8 cellular contexts compared by ENCODE assay signal in genomic region chr4:7630559-7631287, GRCh38.
DNase-seq lines count a peak whose midpoint lies in the region; ATAC-seq and TF ChIP-seq lines count a peak whose summit lies in the region.

No MANE protein-coding gene starts in this region.

- H3K36me3 Mint-ChIP-seq in T-helper 2 cell treated with Interferon-gamma antibody and Interleukin-4, amounts not matched to agents 5 μg/mL and 100 μg/mL, for 36 hours (ENCODE audit: low read depth), result no peaks in the 10 kb centered on the region

- H3K4me1 Mint-ChIP-seq in T-helper 2 cell treated with Interferon-gamma antibody and Interleukin-4, amounts not matched to agents 5 μg/mL and 100 μg/mL, for 36 hours (ENCODE audit: low read depth), result no peaks in the 10 kb centered on the region

- peak; percentile 80 for DNase-seq in H4 (ENCODE audit: low spot score)
- peak; percentile 78 to 88 (median 81) for DNase-seq in heart left ventricle
- DNase-seq in T-helper 2 cell treated with Interferon-gamma antibody and Interleukin-4, amounts not matched to agents 5 μg/mL and 100 μg/mL, for 36 hours (ENCODE audit: low spot score), result no peak
- no peak for DNase-seq in activated CD8-positive, alpha-beta memory T cell treated with anti-CD3 and anti-CD28 coated beads, Interleukin-2, amount 50 U/mL, for 4 hours
- no peak for DNase-seq in suprapubic skin (ENCODE audit: low spot score in 2 of 2)

- 8 to 19% (median 18%) methylated on average over 16 to 18 of the region's 18 CpGs for WGBS in heart left ventricle, 4 donors
- 29% methylated on average over 14 of the region's 18 CpGs for WGBS in suprapubic skin

- ATAC-seq in SK-N-SH treated with all-trans-retinoic acid at 6 μM for 48 hours, result peak; percentile 90
- peak; percentile 63 to 87 (median 83) for ATAC-seq in heart left ventricle
- no peak for ATAC-seq in GM18517 (IDR thresholded peaks at IDR 0.05; ENCODE audit: unreplicated experiment)

- intact Hi-C loops in heart left ventricle (cut with DNase I), result loop anchor here in 2 of 10 donors (5.0 kb wide), 2 partner anchors 113 to 168 kb away; no protein-coding TSS in a partner anchor

- H3K27ac Mint-ChIP-seq in T-helper 2 cell treated with Interferon-gamma antibody and Interleukin-4, amounts not matched to agents 5 μg/mL and 100 μg/mL, for 36 hours, result no peak overlapping the region

- peaks cover 9% of the 10 kb centered on the region for H3K27me3 Mint-ChIP-seq in T-helper 2 cell treated with Interferon-gamma antibody and Interleukin-4, amounts not matched to agents 5 μg/mL and 100 μg/mL, for 36 hours (ENCODE audit: low read depth)

- H3K36me3 ChIP-seq in heart left ventricle, result no peaks in the 10 kb centered on the region
- H3K36me3 ChIP-seq in skeletal muscle satellite cell (ENCODE audit: insufficient read depth, low read length), result no peaks in the 10 kb centered on the region
- H3K36me3 ChIP-seq in suprapubic skin, result no peaks in the 10 kb centered on the region

- no peak overlapping the region for H3K4me3 Mint-ChIP-seq in T-helper 2 cell treated with Interferon-gamma antibody and Interleukin-4, amounts not matched to agents 5 μg/mL and 100 μg/mL, for 36 hours

- TF ChIP-seq CTCF in heart left ventricle (IDR thresholded peaks at IDR 0.05) (no peak), suprapubic skin (IDR thresholded peaks at IDR 0.05) (no peak)

- no peaks in the 10 kb centered on the region for H3K9me3 Mint-ChIP-seq in T-helper 2 cell treated with Interferon-gamma antibody and Interleukin-4, amounts not matched to agents 5 μg/mL and 100 μg/mL, for 36 hours

- TF ChIP-seq EP300 in suprapubic skin (IDR thresholded peaks at IDR 0.05), result no peak

- H3K27ac ChIP-seq in heart left ventricle, result peak overlapping the region in 8 of 12 donors; percentile 10 to 54 (median 22)
- H3K27ac ChIP-seq in suprapubic skin, result no peak overlapping the region

- H3K4me3 ChIP-seq in heart left ventricle (peak overlapping the region in 1 of 12 donors; percentile 5), skeletal muscle satellite cell (ENCODE audit: low read length) (peak overlapping the region; percentile 26), suprapubic skin (no peak overlapping the region)

- H3K27me3 ChIP-seq in heart left ventricle (peaks cover 0 to 20% (median 4%) of the 10 kb centered on the region in 9 donors), skeletal muscle satellite cell (ENCODE audit: control insufficient read depth, insufficient read depth, low read length) (peaks cover 8% of the 10 kb centered on the region), suprapubic skin (peaks cover 16% of the 10 kb centered on the region)

- no peak overlapping the region for H3K9ac ChIP-seq in skeletal muscle satellite cell (ENCODE audit: low read depth, low read length)

- H3K9me3 ChIP-seq in heart left ventricle, result no peaks in the 10 kb centered on the region
- H3K9me3 ChIP-seq in skeletal muscle satellite cell (replicated peaks; ENCODE audit: low read length), result peaks cover 4% of the 10 kb centered on the region
- no peaks in the 10 kb centered on the region for H3K9me3 ChIP-seq in suprapubic skin

- H3K4me1 ChIP-seq in heart left ventricle, result peaks cover 0 to 30% (median 14%) of the 10 kb centered on the region in 12 donors
- H3K4me1 ChIP-seq in skeletal muscle satellite cell (ENCODE audit: control insufficient read depth, insufficient read depth, low read length), result peaks cover 18% of the 10 kb centered on the region
- peaks cover 28% of the 10 kb centered on the region for H3K4me1 ChIP-seq in suprapubic skin

- peak overlapping the region; percentile 63 for H3K4me2 ChIP-seq in skeletal muscle satellite cell (ENCODE audit: low read length)

- TF ChIP-seq POLR2A in heart left ventricle (IDR thresholded peaks at IDR 0.05) (no peak), suprapubic skin (IDR thresholded peaks at IDR 0.05) (no peak)

TF ChIP-seq in SK-N-SH treated with all-trans-retinoic acid at 6 μM for 48 hours, 23 proteins besides CTCF, POLR2A, EP300 and RAD21:
- TF ChIP-seq PPARA (CRISPR knock-in tag; IDR thresholded peaks at IDR 0.05; ENCODE audit: borderline replicate concordance) (no peak), ZFP3 (CRISPR knock-in tag; IDR thresholded peaks at IDR 0.05) (no peak), SNAI2 (CRISPR knock-in tag; IDR thresholded peaks at IDR 0.05) (no peak), CSRNP3 (CRISPR knock-in tag; IDR thresholded peaks at IDR 0.05) (no peak), ISL1 (CRISPR knock-in tag; IDR thresholded peaks at IDR 0.05) (no peak), ZFP30 (CRISPR knock-in tag; IDR thresholded peaks at IDR 0.05) (no peak)

Comparison
In these comparisons a context has a peak if more than half of its experiments do, and no peak if none do; other contexts are left out.
1. DNase-seq: peak in H4 (single experiment) and heart left ventricle (5 of 5); none in T-helper 2 cell treated with Interferon-gamma antibody and Interleukin-4, amounts not matched to agents 5 μg/mL and 100 μg/mL, for 36 hours (single experiment), activated CD8-positive, alpha-beta memory T cell treated with anti-CD3 and anti-CD28 coated beads, Interleukin-2, amount 50 U/mL, for 4 hours (single experiment) and suprapubic skin (0 of 2).